11 cellular contexts compared by ENCODE assay signal in genomic region chr17:7557147-7557764, GRCh38. TPM values are rescaled to one million over a fixed set of nuclear protein-coding genes. Genes with fewer than 3 reads are reported as not detected.
DNase-seq lines count a peak whose midpoint lies in the region; ATAC-seq and TF ChIP-seq lines count a peak whose summit lies in the region.
"Had no signal": no experiment of that assay in that cellular context is flagged by ENCODE, and none has a peak within 500 bp of the region (broad histone marks: within the 10 kb centered on the region; RNA-seq: fewer than 3 reads in every experiment).

No MANE protein-coding gene starts in this region.

- H3K4me3 ChIP-seq in A673 (ENCODE audit: low read depth, low read length, poor library complexity, severe bottlenecking) (no peak overlapping the region), parathyroid adenoma (ENCODE audit: low read depth, low read length) (peak overlapping the region; percentile 87)
- H3K4me3 ChIP-seq: smooth muscle cell had no signal

- peak overlapping the region; percentile 89 for H3K9ac ChIP-seq in parathyroid adenoma

- CTCF ChIA-PET in A673 (lab: Charles Lee), result no interaction called here
- CTCF ChIA-PET in RWPE1 (lab: Yijun Ruan, JAX), result interaction anchor here (1.2 to 2.7 kb wide), 2 partner anchors 43 to 116 kb away, joined by 3 to 14 read pairs; no protein-coding TSS in a partner anchor

- no peaks in the 10 kb centered on the region for H3K9me3 Mint-ChIP-seq in mesothelial cell of epicardium

- POLR2A ChIA-PET in A673 (lab: Charles Lee; ENCODE audit: low non-redundant PET) (no interaction called here), RWPE1 (lab: Yijun Ruan, JAX; ENCODE audit: low non-redundant PET) (no interaction called here)

- H3K27ac ChIP-seq in A673 (ENCODE audit: low read depth, low read length, poor library complexity, severe bottlenecking) (peak overlapping the region; percentile 68), RWPE1 (peak overlapping the region; percentile 95), foreskin keratinocyte (peak overlapping the region; percentile 8), parathyroid adenoma (peak overlapping the region; percentile 96)

- peaks cover 40% of the 10 kb centered on the region for H3K4me1 Mint-ChIP-seq in mesothelial cell of epicardium

- no TSS peak for BruUV-seq in A673 (replicated peaks; lab: Mats Ljungman, UMichigan)

- ATAC-seq in foreskin keratinocyte, result no peak
- ATAC-seq in stimulated activated naive CD8-positive, alpha-beta T cell treated with anti-CD3 and anti-CD28 coated beads, Interleukin-15, Interleukin-2, amounts not matched to agents 100 U/mL and 50 U/mL, for 24 hours, result no peak

- no peak overlapping the region for H3K4me2 ChIP-seq in parathyroid adenoma (ENCODE audit: low read length)
- H3K4me2 ChIP-seq: smooth muscle cell had no signal

- H3K9me3 ChIP-seq in A673 (ENCODE audit: low read depth, low read length, poor library complexity, severe bottlenecking), result no peaks in the 10 kb centered on the region
- H3K9me3 ChIP-seq in parathyroid adenoma (ENCODE audit: control insufficient read depth, low read length), result no peaks in the 10 kb centered on the region

- no peak for DNase-seq in A673 (ENCODE audit: low spot score)
- DNase-seq in RWPE1 (ENCODE audit: low spot score), result no peak
- no peak for DNase-seq in foreskin keratinocyte
- no peak for DNase-seq in stimulated activated naive CD8-positive, alpha-beta T cell treated with anti-CD3 and anti-CD28 coated beads, Interleukin-15, Interleukin-2, amounts not matched to agents 100 U/mL and 50 U/mL, for 24 hours
- DNase-seq in hypothalamus (lab: John Stamatoyannopoulos, UW), result no peak
- no peak for DNase-seq in mesothelial cell of epicardium (ENCODE audit: low spot score in 2 of 2, unreplicated experiment in 2 of 2)
- no peak for DNase-seq in foreskin melanocyte
- DNase-seq: NCI-H1417 treated with DMSO at 0.1 percent for 48 hours had no signal

- H3K4me1 ChIP-seq in A673 (ENCODE audit: insufficient read depth, low read length, poor library complexity, severe bottlenecking), result peaks cover 19% of the 10 kb centered on the region
- H3K4me1 ChIP-seq in foreskin keratinocyte, result no peaks in the 10 kb centered on the region
- peaks cover 31% of the 10 kb centered on the region for H3K4me1 ChIP-seq in parathyroid adenoma

- no peaks in the 10 kb centered on the region for H3K27me3 Mint-ChIP-seq in mesothelial cell of epicardium (ENCODE audit: low read depth)

- H3K36me3 ChIP-seq in A673 (ENCODE audit: insufficient read depth, low read length, poor library complexity, severe bottlenecking) (no peaks in the 10 kb centered on the region), parathyroid adenoma (ENCODE audit: control insufficient read depth, insufficient read depth, low read length) (no peaks in the 10 kb centered on the region)

- H3K36me3 Mint-ChIP-seq in mesothelial cell of epicardium, result no peaks in the 10 kb centered on the region

- no peak for TF ChIP-seq CTCF in A673 (conservative IDR thresholded peaks at IDR 0.05; ENCODE audit: low read depth, low read length)
- TF ChIP-seq CTCF in RWPE1 (conservative IDR thresholded peaks at IDR 0.05; ENCODE audit: low read depth), result no peak
- no peak for TF ChIP-seq CTCF in foreskin keratinocyte (conservative IDR thresholded peaks at IDR 0.05)
- no peak for TF ChIP-seq CTCF in parathyroid adenoma (IDR thresholded peaks at IDR 0.05)
- TF ChIP-seq CTCF in mesothelial cell of epicardium (IDR thresholded peaks at IDR 0.05; ENCODE audit: unreplicated experiment), result no peak

- H3K4me3 Mint-ChIP-seq in mesothelial cell of epicardium, result no peak overlapping the region

- peaks cover 4% of the 10 kb centered on the region for H3K79me2 ChIP-seq in parathyroid adenoma

- intact Hi-C loops in A673 (cut with micrococcal nuclease; ENCODE audit: unreplicated experiment), result no loop called here

- H3K27ac Mint-ChIP-seq in mesothelial cell of epicardium, result no peak overlapping the region

- H3K27me3 ChIP-seq in A673 (replicated peaks; ENCODE audit: insufficient read depth, low read depth, low read length, poor library complexity) (no peaks in the 10 kb centered on the region), foreskin keratinocyte (no peaks in the 10 kb centered on the region), parathyroid adenoma (ENCODE audit: control insufficient read depth, insufficient read depth, low read length) (no peaks in the 10 kb centered on the region)

- peak overlapping the region; percentile 93 for H2AFZ ChIP-seq in parathyroid adenoma

RNA-seq across cellular contexts. Expression of gene TNFSF13, which starts 1.3 kb away (rescaled TPM):
- 0.69 and 0.74 TPM in 2 replicates for total RNA-seq in A673 (2021)
- total RNA-seq in foreskin keratinocyte, result 2.4 and 2.6 TPM in 2 replicates
- polyA plus RNA-seq in foreskin keratinocyte, result 2.3 and 3.4 TPM in 2 replicates
- total RNA-seq in mesothelial cell of epicardium, result 4.3 to 6.1 TPM (median 5.2 TPM) in 3 replicates
- total RNA-seq: G401 had no signal

RNA-seq across cellular contexts. Expression of gene SENP3, which starts 4.5 kb away (rescaled TPM):
- total RNA-seq in A673 (2021) (113 and 122 TPM in 2 replicates), foreskin keratinocyte (89.6 and 102 TPM in 2 replicates), mesothelial cell of epicardium (50.3 to 55.9 TPM (median 51.5 TPM) in 3 replicates)
- polyA plus RNA-seq in foreskin keratinocyte, result 84.1 and 103 TPM in 2 replicates

RNA-seq across cellular contexts. Expression of gene TNFSF12, which starts 8.4 kb away (rescaled TPM):
- total RNA-seq in A673 (2021) (0.55 and 0.75 TPM in 2 replicates), foreskin keratinocyte (4.2 and 4.4 TPM in 2 replicates), mesothelial cell of epicardium (6.6 to 7.7 TPM (median 7.6 TPM) in 3 replicates)
- 6.8 and 7.0 TPM in 2 replicates for polyA plus RNA-seq in foreskin keratinocyte
- total RNA-seq: G401 had no signal

RNA-seq across cellular contexts. Expression of gene CD68, which starts 22.2 kb away (rescaled TPM):
- total RNA-seq in A673 (2021) (1.6 and 1.8 TPM in 2 replicates), foreskin keratinocyte (20.1 and 21.4 TPM in 2 replicates), mesothelial cell of epicardium (0.44 to 0.86 TPM (median 0.78 TPM) in 3 replicates)
- polyA plus RNA-seq in foreskin keratinocyte, result 21.0 and 23.7 TPM in 2 replicates

RNA-seq across cellular contexts. Expression of gene MPDU1, which starts 26.4 kb away (rescaled TPM):
- total RNA-seq in A673 (2021), result 133 and 149 TPM in 2 replicates
- 56.6 and 62.8 TPM in 2 replicates for total RNA-seq in foreskin keratinocyte
- 67.3 and 77.8 TPM in 2 replicates for polyA plus RNA-seq in foreskin keratinocyte
- total RNA-seq in mesothelial cell of epicardium, result 44.8 to 45.5 TPM (median 45.5 TPM) in 3 replicates

Comparison
In these comparisons a context has a peak if more than half of its experiments do, and no peak if none do; other contexts are left out.
1. H3K27ac ChIP-seq: peak in every context shown above with its lines; median percentile 96 in parathyroid adenoma; 95 in RWPE1; 68 in A673; 8 in foreskin keratinocyte.